Comparison of ENCODE assay signal across 10 cellular contexts in genomic region chr6:43276180-43277082, GRCh38. TPM values are rescaled to one million over a fixed set of nuclear protein-coding genes. Genes with fewer than 3 reads are reported as not detected.
DNase-seq lines count a peak whose midpoint lies in the region; ATAC-seq, FAIRE-seq and TF ChIP-seq lines count a peak whose summit lies in the region.
"Had no signal": no experiment of that assay in that cellular context is flagged by ENCODE, and none has a peak within 500 bp of the region (broad histone marks: within the 10 kb centered on the region; RNA-seq: fewer than 3 reads in every experiment).

No MANE protein-coding gene starts in this region.

- TF ChIP-seq CTCF in D721Med (IDR thresholded peaks at IDR 0.05; ENCODE audit: insufficient read depth, missing control alignments) (no peak), dorsolateral prefrontal cortex (IDR thresholded peaks at IDR 0.05 in 54 of 56, conservative IDR thresholded peaks at IDR 0.05 in 2 of 56; ENCODE audit: low read depth in 1 of 56, partially characterized antibody in 56 of 56) (no peak), neural progenitor cell (IDR thresholded peaks at IDR 0.05) (no peak)

- peaks cover 41% of the 10 kb centered on the region for H3K27me3 Mint-ChIP-seq in T-helper 17 cell
- H3K27me3 Mint-ChIP-seq in neural progenitor cell (ENCODE audit: insufficient read depth, low read depth): peaks cover 30% of the 10 kb centered on the region

- H3K9ac ChIP-seq in neural progenitor cell: no peak overlapping the region

- peak; percentile 75 for ATAC-seq in T-helper 17 cell
- no peak for ATAC-seq in GM21381 (IDR thresholded peaks at IDR 0.05; ENCODE audit: unreplicated experiment)

- no peaks in the 10 kb centered on the region for H3K9me3 Mint-ChIP-seq in neural progenitor cell

- peaks cover 10% of the 10 kb centered on the region for H3K36me3 Mint-ChIP-seq in T-helper 17 cell (ENCODE audit: low read depth)
- H3K36me3 Mint-ChIP-seq in neural progenitor cell: no peaks in the 10 kb centered on the region

- DNase-seq in D721Med (ENCODE audit: insufficient read length, low spot score) (peak; percentile 93), T-helper 17 cell (no peak), dorsolateral prefrontal cortex (peak in 1 of 10 donors; percentile 37), neural progenitor cell (ENCODE audit: low spot score) (peak; percentile 61), NCI-H128 (lab: John Stamatoyannopoulos, UW; ENCODE audit: unreplicated experiment) (no peak), NK-92 (lab: John Stamatoyannopoulos, UW; ENCODE audit: unreplicated experiment) (no peak), HEK293T (ENCODE audit: extremely low spot score) (no peak)
- DNase-seq: aorta had no signal

- peaks cover 16% of the 10 kb centered on the region for H3K4me1 Mint-ChIP-seq in T-helper 17 cell
- H3K4me1 Mint-ChIP-seq in neural progenitor cell: peaks cover 36% of the 10 kb centered on the region

- POLR2A ChIA-PET in HEK293T (lab: Yijun Ruan, JAX): no interaction called here

- H3K36me3 ChIP-seq in neural progenitor cell: no peaks in the 10 kb centered on the region

- peak overlapping the region; percentile 88 for H3K4me2 ChIP-seq in neural progenitor cell

- H3K4me3 ChIP-seq in dorsolateral prefrontal cortex (peak overlapping the region in 56 of 59 donors; percentile 16 to 73 (median 53)), neural progenitor cell (peak overlapping the region; percentile 69)

- H3K27ac ChIP-seq in dorsolateral prefrontal cortex (peak overlapping the region in 3 of 59 donors; percentile 5 to 51 (median 27)), neural progenitor cell (no peak overlapping the region)

- H3K9me3 ChIP-seq in T-helper 17 cell (ENCODE audit: control insufficient read depth, low read length, poor library complexity, severe bottlenecking) (no peaks in the 10 kb centered on the region), neural progenitor cell (ENCODE audit: low read depth) (no peaks in the 10 kb centered on the region)

- H3K4me3 Mint-ChIP-seq in T-helper 17 cell (peak overlapping the region; percentile 95), neural progenitor cell (peak overlapping the region; percentile 76)

- peaks cover 32% of the 10 kb centered on the region for H3K4me1 ChIP-seq in neural progenitor cell

- H3K27ac Mint-ChIP-seq in T-helper 17 cell (peak overlapping the region; percentile 79), neural progenitor cell (peak overlapping the region; percentile 0)

- peak overlapping the region; percentile 90 for H2AFZ ChIP-seq in neural progenitor cell (replicated peaks)

- H3F3A ChIP-seq in neural progenitor cell (ENCODE audit: low read depth): peaks cover 36% of the 10 kb centered on the region

- CTCF ChIA-PET in HEK293T (lab: Yijun Ruan, JAX): no interaction called here

- H3K27me3 ChIP-seq in dorsolateral prefrontal cortex (no peaks in the 10 kb centered on the region), neural progenitor cell (peaks cover 45% of the 10 kb centered on the region)

- H3K79me2 ChIP-seq in neural progenitor cell (ENCODE audit: low read depth): no peaks in the 10 kb centered on the region

- intact Hi-C loops in dorsolateral prefrontal cortex (cut with DNase I): loop anchor here in 1 of 2 donors (10.0 kb wide), 1 partner anchor 48 kb away; no protein-coding TSS in a partner anchor

- no peaks in the 10 kb centered on the region for H4K20me1 ChIP-seq in neural progenitor cell (ENCODE audit: low read depth)

- no peak for FAIRE-seq in D721Med (lab: Jason Lieb, UNC)

TF ChIP-seq in HEK293T, 16 proteins besides CTCF, POLR2A, EP300 and RAD21:
- no peak for TF ChIP-seq FOXM1 (IDR thresholded peaks at IDR 0.05; ENCODE audit: borderline replicate concordance)
- TF ChIP-seq L3MBTL2 (conservative IDR thresholded peaks at IDR 0.05): no peak
- TF ChIP-seq HDGF (IDR thresholded peaks at IDR 0.05; ENCODE audit: borderline replicate concordance): no peak
- no peak for TF ChIP-seq LEF1 (IDR thresholded peaks at IDR 0.05; ENCODE audit: borderline replicate concordance)
- TF ChIP-seq FOXK2 (IDR thresholded peaks at IDR 0.05): no peak
- TF ChIP-seq FOXA1 (IDR thresholded peaks at IDR 0.05): no peak
- TF ChIP-seq ARNT (IDR thresholded peaks at IDR 0.05): no peak
- no peak for TF ChIP-seq NFRKB (IDR thresholded peaks at IDR 0.05)
- TF ChIP-seq SP1 (IDR thresholded peaks at IDR 0.05): no peak
- TF ChIP-seq ELF4 (IDR thresholded peaks at IDR 0.05): no peak
- no peak for TF ChIP-seq SUZ12 (IDR thresholded peaks at IDR 0.05)
- no peak for TF ChIP-seq PKNOX1 (IDR thresholded peaks at IDR 0.05)
- no peak for TF ChIP-seq ZNF384 (IDR thresholded peaks at IDR 0.05)
- no peak for TF ChIP-seq BHLHE40 (IDR thresholded peaks at IDR 0.05; ENCODE audit: borderline replicate concordance)

RNA-seq across cellular contexts. Expression of gene SLC22A7, which starts 21.6 kb away (rescaled TPM):
- not detected for total RNA-seq in T-helper 17 cell
- total RNA-seq in dorsolateral prefrontal cortex: 1 to 10 TPM in 20 of 120 experiments, under 1 TPM in 62, not detected in 38; 0.16 to 2.8 (median 0.70) TPM
- total RNA-seq in neural progenitor cell (ENCODE audit: low replicate concordance): not detected in 2 replicates
- total RNA-seq: aorta, RPMI7951 had no signal

RNA-seq across cellular contexts. Expression of gene CRIP3, which starts 32.2 kb away (rescaled TPM):
- total RNA-seq in T-helper 17 cell (1 to 10 TPM; 1.3 to 2.1 TPM), dorsolateral prefrontal cortex (10 to 100 TPM in 115 of 120 experiments, 1 to 10 TPM in 5; 7.1 to 34.3 (median 17.5) TPM), neural progenitor cell (ENCODE audit: low replicate concordance) (21.3 and 35.4 TPM in 2 replicates)
- total RNA-seq: RPMI7951 had no signal

RNA-seq across cellular contexts. Expression of gene TTBK1, which starts 33.1 kb away (rescaled TPM):
- total RNA-seq in T-helper 17 cell (under 1 TPM; 0.05 to 0.16 TPM), dorsolateral prefrontal cortex (10 to 100 TPM; 37.5 to 77.7 (median 63.5) TPM), neural progenitor cell (ENCODE audit: low replicate concordance) (1.7 and 3.2 TPM in 2 replicates)
- total RNA-seq: RPMI7951 had no signal

RNA-seq across cellular contexts. Expression of gene DNPH1, which starts 47.1 kb away (rescaled TPM):
- 10 to 100 TPM; 32.3 to 35.0 TPM for total RNA-seq in T-helper 17 cell
- total RNA-seq in dorsolateral prefrontal cortex: 10 to 100 TPM; 18.4 to 54.6 (median 31.2) TPM
- total RNA-seq in neural progenitor cell (ENCODE audit: low replicate concordance): 25.2 and 113 TPM in 2 replicates

Comparison
In these comparisons a context has a peak if more than half of its experiments do, and no peak if none do; other contexts are left out.
1. DNase-seq: peak in D721Med (single experiment) and neural progenitor cell (single experiment); none in T-helper 17 cell (0 of 3), NCI-H128 (single experiment), NK-92 (single experiment) and HEK293T (single experiment).